Comparison of ENCODE assay signal across 8 cellular contexts in the genomic region with DNA sequence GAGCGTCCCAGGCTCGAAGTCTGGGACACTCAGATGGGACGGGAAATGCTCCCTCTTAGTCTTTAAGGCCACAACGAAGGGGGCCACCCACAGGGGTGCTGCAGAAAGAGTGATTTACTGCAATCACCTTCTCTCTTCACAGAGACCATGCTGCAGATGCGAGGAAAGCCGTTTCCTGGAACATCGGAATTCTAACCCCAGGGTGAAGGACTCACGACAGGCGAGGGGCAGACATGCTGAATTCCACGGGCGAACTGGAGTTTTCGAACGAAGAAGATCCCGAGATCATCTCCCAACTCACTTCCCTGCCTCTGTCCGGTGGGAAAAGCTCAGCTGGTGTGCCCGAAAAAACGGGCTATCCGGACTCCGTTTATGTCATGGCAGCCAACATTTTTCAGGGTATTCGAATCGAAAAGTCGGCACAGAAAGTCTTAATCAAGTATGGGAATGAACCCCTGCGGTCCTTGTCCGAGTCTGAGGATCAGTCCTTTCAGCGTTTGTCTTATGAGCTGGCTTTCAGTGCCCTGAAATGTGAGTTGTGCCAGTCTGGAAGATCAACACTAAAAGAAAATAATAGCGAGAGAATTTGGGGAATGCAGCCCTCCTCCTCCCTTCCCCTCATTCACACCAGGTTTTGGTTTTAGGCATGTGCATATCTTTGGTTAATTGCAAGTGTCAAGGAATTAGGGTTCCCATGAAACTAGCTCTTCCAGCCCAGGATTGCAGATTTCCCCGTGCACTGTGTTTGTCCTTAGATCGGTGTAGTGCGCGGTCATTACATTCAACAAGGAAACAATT. TPM values are rescaled to one million over a fixed set of nuclear protein-coding genes. Genes with fewer than 3 reads are reported as not detected.
DNase-seq lines count a peak whose midpoint lies in the region; ATAC-seq and TF ChIP-seq lines count a peak whose summit lies in the region.

No MANE protein-coding gene starts in this region.

- H3K4me2 ChIP-seq in Loucy (ENCODE audit: low read depth, low read length, poor library complexity, severe bottlenecking) = peak overlapping the region; percentile 74

- H3K36me3 ChIP-seq in CD8-positive, alpha-beta memory T cell (ENCODE audit: insufficient read depth, low read length) = no peaks in the 10 kb centered on the region
- H3K36me3 ChIP-seq in Loucy (ENCODE audit: insufficient read depth, low read length) = no peaks in the 10 kb centered on the region
- H3K36me3 ChIP-seq in endodermal cell (ENCODE audit: control insufficient read depth, insufficient read depth, low read length) = peaks cover 8% of the 10 kb centered on the region

- peak overlapping the region; percentile 14 to 63 (median 56) for H3K4me3 Mint-ChIP-seq in CD8-positive, alpha-beta memory T cell
- H3K4me3 Mint-ChIP-seq in endodermal cell (peak overlapping the region; percentile 84), nephron progenitor cell (peak overlapping the region; percentile 86)

- POLR2A ChIA-PET in CD8-positive, alpha-beta memory T cell (lab: Charles Lee) = no interaction called here

- no peaks in the 10 kb centered on the region for H4K20me1 ChIP-seq in Loucy (ENCODE audit: insufficient read depth, low read length, poor library complexity, severe bottlenecking)

- no peaks in the 10 kb centered on the region for H3K4me1 ChIP-seq in CD8-positive, alpha-beta memory T cell (ENCODE audit: insufficient read depth, low read length)
- H3K4me1 ChIP-seq in Loucy (ENCODE audit: insufficient read depth, low read length, poor library complexity, severe bottlenecking) (peaks cover 7% of the 10 kb centered on the region), endodermal cell (ENCODE audit: control insufficient read depth, insufficient read depth, low read length) (no peaks in the 10 kb centered on the region)

- H3K9ac ChIP-seq in Loucy (ENCODE audit: low read depth, low read length, poor library complexity, severe bottlenecking) = peak overlapping the region; percentile 58
- peak overlapping the region; percentile 85 for H3K9ac ChIP-seq in endodermal cell (ENCODE audit: extremely low read depth, low read length, poor library complexity, severe bottlenecking)

- no peaks in the 10 kb centered on the region for H3F3A ChIP-seq in Loucy (ENCODE audit: low read depth)

- WGBS in endodermal cell (ENCODE audit: insufficient coverage in 1 of 2, insufficient read length in 1 of 2), 2 experiments = 2 to 5% methylated on average over 27 to 29 of the region's 30 CpGs

- no peak overlapping the region for H3K27ac ChIP-seq in CD8-positive, alpha-beta memory T cell (ENCODE audit: low read depth, low read length)
- H3K27ac ChIP-seq in endodermal cell (ENCODE audit: low read depth, low read length) = no peak overlapping the region

- H2AFZ ChIP-seq in Loucy (ENCODE audit: low read length) = peak overlapping the region; percentile 97

- no peak for ATAC-seq in HG03039 (IDR thresholded peaks at IDR 0.05; ENCODE audit: unreplicated experiment)

- no peaks in the 10 kb centered on the region for H3K9me3 ChIP-seq in CD8-positive, alpha-beta memory T cell (ENCODE audit: low read length)
- no peaks in the 10 kb centered on the region for H3K9me3 ChIP-seq in Loucy (ENCODE audit: insufficient read depth, low read depth, low read length)
- peaks cover 18% of the 10 kb centered on the region for H3K9me3 ChIP-seq in endodermal cell (ENCODE audit: control insufficient read depth, low read length)

- no peaks in the 10 kb centered on the region for H3K9me2 ChIP-seq in Loucy (replicated peaks; ENCODE audit: low read depth, low read length)

- H3K4me3 ChIP-seq in CD8-positive, alpha-beta memory T cell (ENCODE audit: low read length) = peak overlapping the region; percentile 27
- peak overlapping the region; percentile 70 for H3K4me3 ChIP-seq in Loucy (ENCODE audit: low read length, poor library complexity, severe bottlenecking)
- peak overlapping the region; percentile 97 for H3K4me3 ChIP-seq in endodermal cell (ENCODE audit: low read length)

- peaks cover 0 to 9% (median 3%) of the 10 kb centered on the region in 5 donors for H3K9me3 Mint-ChIP-seq in CD8-positive, alpha-beta memory T cell
- H3K9me3 Mint-ChIP-seq in endodermal cell = peaks cover 14% of the 10 kb centered on the region
- H3K9me3 Mint-ChIP-seq in nephron progenitor cell = peaks cover 24% of the 10 kb centered on the region

- peaks cover 31 to 56% of the 10 kb centered on the region in 2 donors for H3K27me3 Mint-ChIP-seq in CD8-positive, alpha-beta memory T cell
- H3K27me3 Mint-ChIP-seq in endodermal cell (ENCODE audit: insufficient read depth) (peaks cover 3% of the 10 kb centered on the region), nephron progenitor cell (ENCODE audit: low read depth, poor library complexity) (peaks cover 21% of the 10 kb centered on the region)

- H3K27me3 ChIP-seq in CD8-positive, alpha-beta memory T cell (ENCODE audit: insufficient read depth, low read length, poor library complexity, severe bottlenecking) = peaks cover 16% of the 10 kb centered on the region
- H3K27me3 ChIP-seq in Loucy (ENCODE audit: insufficient read depth, low read length, poor library complexity, severe bottlenecking) = peaks cover 11% of the 10 kb centered on the region
- H3K27me3 ChIP-seq in endodermal cell (ENCODE audit: control insufficient read depth, insufficient read depth, low read length, poor library complexity, severe bottlenecking) = no peaks in the 10 kb centered on the region

- H3K79me2 ChIP-seq in Loucy (ENCODE audit: insufficient read depth, low read length) = no peaks in the 10 kb centered on the region

- TF ChIP-seq CTCF in Loucy (conservative IDR thresholded peaks at IDR 0.05; ENCODE audit: low read length) (no peak), endodermal cell (conservative IDR thresholded peaks at IDR 0.05) (no peak), nephron progenitor cell (IDR thresholded peaks at IDR 0.05) (no peak)

- DNase-seq in CD8-positive, alpha-beta memory T cell = no peak
- DNase-seq in endodermal cell (peak; percentile 80), nephron progenitor cell (peak; percentile 49), NCI-H510A (lab: John Stamatoyannopoulos, UW) (no peak), inferior parietal cortex (ENCODE audit: extremely low spot score) (no peak), SKM-1 (lab: John Stamatoyannopoulos, UW; ENCODE audit: unreplicated experiment) (no peak)

- H3K4me1 Mint-ChIP-seq in CD8-positive, alpha-beta memory T cell = peaks cover 3 to 13% (median 8%) of the 10 kb centered on the region in 3 donors
- H3K4me1 Mint-ChIP-seq in endodermal cell = peaks cover 10% of the 10 kb centered on the region
- H3K4me1 Mint-ChIP-seq in nephron progenitor cell = peaks cover 15% of the 10 kb centered on the region

- CTCF ChIA-PET in CD8-positive, alpha-beta memory T cell (lab: Charles Lee) = no interaction called here

- peaks cover 0 to 10% (median 0%) of the 10 kb centered on the region in 3 donors for H3K36me3 Mint-ChIP-seq in CD8-positive, alpha-beta memory T cell
- peaks cover 27% of the 10 kb centered on the region for H3K36me3 Mint-ChIP-seq in endodermal cell (ENCODE audit: low read depth)
- H3K36me3 Mint-ChIP-seq in nephron progenitor cell (ENCODE audit: low read depth) = peaks cover 29% of the 10 kb centered on the region

- peak overlapping the region in 1 of 8 donors; percentile 41 for H3K27ac Mint-ChIP-seq in CD8-positive, alpha-beta memory T cell
- peak overlapping the region; percentile 93 for H3K27ac Mint-ChIP-seq in endodermal cell
- H3K27ac Mint-ChIP-seq in nephron progenitor cell = no peak overlapping the region

RNA-seq across cellular contexts. Expression of gene NSUN7, which starts 0.9 kb away (rescaled TPM):
- not detected for total RNA-seq in CD8-positive, alpha-beta memory T cell
- polyA plus RNA-seq in CD8-positive, alpha-beta memory T cell = not detected
- 10 to 100 TPM; 17.9 to 29.6 TPM for total RNA-seq in endodermal cell
- polyA plus RNA-seq in endodermal cell (2013, experiment 1 of 2) = 12.8 TPM
- 15.0 TPM for polyA plus RNA-seq in endodermal cell (2013, experiment 2 of 2)

Comparison
In these comparisons a context has a peak if more than half of its experiments do, and no peak if none do; other contexts are left out.
1. DNase-seq: peak in endodermal cell (single experiment) and nephron progenitor cell (single experiment); none in CD8-positive, alpha-beta memory T cell (0 of 5), NCI-H510A (single experiment), inferior parietal cortex (single experiment) and SKM-1 (single experiment).
2. H3K4me3 ChIP-seq: peak in every context shown above with its lines; median percentile 97 in endodermal cell; 70 in Loucy; 27 in CD8-positive, alpha-beta memory T cell.
3. RNA of gene NSUN7, which starts 0.9 kb away (total RNA-seq): 17.9 to 29.6 TPM in endodermal cell; not detected in CD8-positive, alpha-beta memory T cell; every median in the first group is over 10 times any median in the second.
4. Peak in every context shown above with its lines, with median percentiles within 50 percentile points of each other: H3K4me3 Mint-ChIP-seq.